Comparison of ENCODE assay signal across 10 cellular contexts in genomic region chr12:6946033-6946919, GRCh38. TPM values are rescaled to one million over a fixed set of nuclear protein-coding genes. Genes with fewer than 3 reads are reported as not detected.
DNase-seq lines count a peak whose midpoint lies in the region; ATAC-seq and TF ChIP-seq lines count a peak whose summit lies in the region.
"Had no signal": no experiment of that assay in that cellular context is flagged by ENCODE, and none has a peak within 500 bp of the region (broad histone marks: within the 10 kb centered on the region; RNA-seq: fewer than 3 reads in every experiment).

No MANE protein-coding gene starts in this region.

- in situ Hi-C loops in gastrocnemius medialis (cut with MboI; ENCODE audit: low sequenced_read_pairs in 4 of 4) = loop anchor here in 2 of 4 donors (10.0 to 25.0 kb wide), 2 partner anchors 166 to 169 kb away; partner anchors contain the start of gene C1RL (in 1 of the 2)

- H3K27me3 ChIP-seq in left ventricle myocardium inferior (ENCODE audit: low read depth) (no peaks in the 10 kb centered on the region), gastrocnemius medialis (no peaks in the 10 kb centered on the region)

- DNase-seq in COR-L47 (lab: John Stamatoyannopoulos, UW) (peak; percentile 82), NCI-H2196 treated with DMSO at 0.1 percent for 48 hours (lab: John Stamatoyannopoulos, UW; ENCODE audit: unreplicated experiment) (peak; percentile 80), left ventricle myocardium inferior (no peak), gastrocnemius medialis (no peak), foreskin fibroblast (no peak), SKM-1 treated with dmso at 0.1 percent for 144 hours (lab: John Stamatoyannopoulos, UW; ENCODE audit: unreplicated experiment) (no peak)
- DNase-seq in activated T-cell treated with anti-CD3 and anti-CD28 coated beads, Interleukin-2, amount 50 U/mL, for 72 hours = peak; percentile 62 to 69

- H3K9me3 Mint-ChIP-seq in activated T-cell treated with anti-CD3 and anti-CD28 coated beads, Interleukin-2, amount 50 U/mL, for 72 hours = no peaks in the 10 kb centered on the region

- H3K4me1 ChIP-seq in left ventricle myocardium inferior (peaks cover 53% of the 10 kb centered on the region), gastrocnemius medialis (peaks cover 13 to 30% of the 10 kb centered on the region in 2 donors)

- no peaks in the 10 kb centered on the region for H3K9me3 ChIP-seq in left ventricle myocardium inferior (replicated peaks)
- no peaks in the 10 kb centered on the region for H3K9me3 ChIP-seq in gastrocnemius medialis
- H3K9me3 ChIP-seq: HAP-1 had no signal

- ATAC-seq in GM21576 (IDR thresholded peaks at IDR 0.05; ENCODE audit: unreplicated experiment) (peak; percentile 20), gastrocnemius medialis (no peak)
- ATAC-seq in activated T-cell treated with anti-CD3 and anti-CD28 coated beads, Interleukin-2, amount 50 U/mL, for 72 hours (replicated peaks in 1 of 2) = peak in 1 of 2 donors; percentile 2

- H3K36me3 Mint-ChIP-seq in activated T-cell treated with anti-CD3 and anti-CD28 coated beads, Interleukin-2, amount 50 U/mL, for 72 hours (ENCODE audit: insufficient read depth in 2 of 2) = peaks cover 0 to 6% of the 10 kb centered on the region in 2 donors

- peak overlapping the region; percentile 90 for H3K4me3 ChIP-seq in left ventricle myocardium inferior
- H3K4me3 ChIP-seq in gastrocnemius medialis = peak overlapping the region in 2 of 4 donors; percentile 11 to 12
- no peak overlapping the region for H3K4me3 ChIP-seq in foreskin fibroblast (ENCODE audit: low read depth in 1 of 2, low read length in 2 of 2)
- H3K4me3 ChIP-seq: HAP-1 had no signal

- peaks cover 79% of the 10 kb centered on the region for H3K4me1 Mint-ChIP-seq in activated T-cell treated with anti-CD3 and anti-CD28 coated beads, Interleukin-2, amount 50 U/mL, for 72 hours (ENCODE audit: low read depth)

- no peaks in the 10 kb centered on the region for H3K27me3 Mint-ChIP-seq in activated T-cell treated with anti-CD3 and anti-CD28 coated beads, Interleukin-2, amount 50 U/mL, for 72 hours (ENCODE audit: low read depth)

- TF ChIP-seq CTCF in left ventricle myocardium inferior (IDR thresholded peaks at IDR 0.05; ENCODE audit: borderline replicate concordance) (no peak), gastrocnemius medialis (IDR thresholded peaks at IDR 0.05 in 4 of 5, conservative IDR thresholded peaks at IDR 0.05 in 1 of 5) (no peak), foreskin fibroblast (IDR thresholded peaks at IDR 0.05; ENCODE audit: low read depth, low read length) (no peak)

- peaks cover 26% of the 10 kb centered on the region for H3K36me3 ChIP-seq in left ventricle myocardium inferior
- peaks cover 0 to 17% of the 10 kb centered on the region in 2 donors for H3K36me3 ChIP-seq in gastrocnemius medialis

- TF ChIP-seq POLR2A in gastrocnemius medialis (IDR thresholded peaks at IDR 0.05) = no peak

- H3K4me3 Mint-ChIP-seq in activated T-cell treated with anti-CD3 and anti-CD28 coated beads, Interleukin-2, amount 50 U/mL, for 72 hours = peak overlapping the region; percentile 77 to 92

- H3K27ac ChIP-seq in left ventricle myocardium inferior (replicated peaks) (peak overlapping the region; percentile 99), gastrocnemius medialis (peak overlapping the region; percentile 20 to 93 (median 34))

- H3K27ac Mint-ChIP-seq in activated T-cell treated with anti-CD3 and anti-CD28 coated beads, Interleukin-2, amount 50 U/mL, for 72 hours = peak overlapping the region; percentile 100

- intact Hi-C loops in left ventricle myocardium inferior (cut with micrococcal nuclease) = no loop called here
- intact Hi-C loops in gastrocnemius medialis (cut with DNase I; ENCODE audit: low total_unique reads) = no loop called here

RNA-seq across cellular contexts. Expression of gene C12orf57, which starts 2.5 kb away (rescaled TPM):
- total RNA-seq in activated T-cell treated with anti-CD3 and anti-CD28 coated beads, Interleukin-2, amount 50 U/mL, for 72 hours = 100 to 1,000 TPM; 259 to 301 TPM
- total RNA-seq in left ventricle myocardium inferior = 227 TPM
- total RNA-seq in gastrocnemius medialis = 100 to 1,000 TPM; 175 to 220 (median 183) TPM

RNA-seq across cellular contexts. Expression of gene RNU7-1, which starts 2.7 kb away (rescaled TPM):
- total RNA-seq in activated T-cell treated with anti-CD3 and anti-CD28 coated beads, Interleukin-2, amount 50 U/mL, for 72 hours = not detected
- not detected for total RNA-seq in left ventricle myocardium inferior
- total RNA-seq in gastrocnemius medialis = not detected
- total RNA-seq: endothelial cell of umbilical vein had no signal

RNA-seq across cellular contexts. Expression of gene PTPN6, which starts 4.9 kb away (rescaled TPM):
- 100 to 1,000 TPM; 238 to 313 TPM for total RNA-seq in activated T-cell treated with anti-CD3 and anti-CD28 coated beads, Interleukin-2, amount 50 U/mL, for 72 hours
- total RNA-seq in left ventricle myocardium inferior = 6.7 TPM
- 1 to 10 TPM in 3 of 4 donors, under 1 TPM in 1; 0.87 to 7.6 (median 5.0) TPM for total RNA-seq in gastrocnemius medialis

RNA-seq across cellular contexts. Expression of gene ATN1, which starts 18.5 kb away (rescaled TPM):
- 10 to 100 TPM; 51.4 to 64.9 TPM for total RNA-seq in activated T-cell treated with anti-CD3 and anti-CD28 coated beads, Interleukin-2, amount 50 U/mL, for 72 hours
- total RNA-seq in left ventricle myocardium inferior = 71.4 TPM
- total RNA-seq in gastrocnemius medialis = 10 to 100 TPM; 11.5 to 31.5 (median 26.5) TPM

RNA-seq across cellular contexts. Expression of gene PHB2, which starts 24.2 kb away (rescaled TPM):
- 100 to 1,000 TPM; 296 to 348 TPM for total RNA-seq in activated T-cell treated with anti-CD3 and anti-CD28 coated beads, Interleukin-2, amount 50 U/mL, for 72 hours
- total RNA-seq in left ventricle myocardium inferior (142 TPM), gastrocnemius medialis (100 to 1,000 TPM; 226 to 304 (median 238) TPM)

Comparison
In these comparisons a context has a peak if more than half of its experiments do, and no peak if none do; other contexts are left out.
1. DNase-seq: peak in COR-L47 (single experiment), NCI-H2196 treated with DMSO at 0.1 percent for 48 hours (single experiment) and activated T-cell treated with anti-CD3 and anti-CD28 coated beads, Interleukin-2, amount 50 U/mL, for 72 hours (2 of 2); none in left ventricle myocardium inferior (single experiment), gastrocnemius medialis (0 of 2), foreskin fibroblast (0 of 2) and SKM-1 treated with dmso at 0.1 percent for 144 hours (single experiment).
2. RNA of gene PTPN6, which starts 4.9 kb away (total RNA-seq): 238 to 313 TPM in activated T-cell treated with anti-CD3 and anti-CD28 coated beads, Interleukin-2, amount 50 U/mL, for 72 hours; 0.87 to 7.6 TPM in gastrocnemius medialis and 6.7 TPM in left ventricle myocardium inferior (single experiment); every median in the first group is over 10 times any median in the second.